ENCODE assay signal across 1 cellular context in the genomic region with DNA sequence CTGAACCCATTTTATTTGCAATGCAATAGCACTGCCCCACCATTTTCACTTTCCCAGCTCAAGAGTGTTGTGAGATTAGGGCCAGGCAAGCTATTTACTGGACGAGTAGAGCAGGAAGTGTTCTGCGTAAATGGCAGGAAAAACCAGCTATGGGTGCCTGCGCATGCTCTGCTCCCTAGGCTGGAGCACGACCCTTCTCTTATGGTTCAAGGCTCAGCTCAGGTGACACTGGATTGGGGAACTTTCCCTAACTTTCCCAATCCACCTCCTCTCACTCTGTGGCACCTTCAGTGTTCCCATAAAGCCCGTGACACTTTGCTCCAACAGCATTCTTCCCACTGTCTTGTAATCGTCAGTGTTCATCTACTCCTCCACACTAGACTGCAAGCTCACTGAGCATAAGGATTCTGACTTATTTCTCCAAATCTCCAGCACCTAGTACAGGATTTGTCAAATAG.
TF ChIP-seq lines count a peak whose summit lies in the region.

No MANE protein-coding gene starts in this region.

TF ChIP-seq in K562, 482 proteins besides CTCF, POLR2A, EP300 and RAD21 (continued from another document and continues in another):
- no peak for TF ChIP-seq CHCHD3 (CRISPR knock-in tag; IDR thresholded peaks at IDR 0.05)
- TF ChIP-seq ETV6 (IDR thresholded peaks at IDR 0.05; ENCODE audit: borderline replicate concordance in 1 of 2, low read depth in 2 of 2, low read length in 1 of 2): no peak
- TF ChIP-seq ETV6 (CRISPR knock-in tag; IDR thresholded peaks at IDR 0.05; ENCODE audit: borderline replicate concordance): no peak
- no peak for TF ChIP-seq POU5F1 (IDR thresholded peaks at IDR 0.05; ENCODE audit: borderline replicate concordance, low read depth, low read length, partially characterized antibody)
- TF ChIP-seq, protein P1, sequence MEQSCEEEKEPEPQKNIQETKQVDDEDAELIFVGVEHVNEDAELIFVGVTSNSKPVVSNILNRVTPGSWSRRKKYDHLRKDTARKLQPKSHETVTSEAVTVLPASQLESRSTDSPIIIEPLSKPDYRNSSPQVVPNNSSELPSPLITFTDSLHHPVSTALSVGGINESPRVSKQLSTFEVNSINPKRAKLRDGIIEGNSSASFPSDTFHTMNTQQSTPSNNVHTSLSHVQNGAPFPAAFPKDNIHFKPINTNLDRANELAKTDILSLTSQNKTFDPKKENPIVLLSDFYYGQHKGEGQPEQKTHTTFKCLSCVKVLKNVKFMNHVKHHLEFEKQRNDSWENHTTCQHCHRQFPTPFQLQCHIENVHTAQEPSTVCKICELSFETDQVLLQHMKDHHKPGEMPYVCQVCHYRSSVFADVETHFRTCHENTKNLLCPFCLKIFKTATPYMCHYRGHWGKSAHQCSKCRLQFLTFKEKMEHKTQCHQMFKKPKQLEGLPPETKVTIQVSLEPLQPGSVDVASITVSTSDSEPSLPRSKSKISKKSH (CRISPR knock-in tag; IDR thresholded peaks at IDR 0.05): no peak
- TF ChIP-seq DNMT1 (IDR thresholded peaks at IDR 0.05): no peak
- TF ChIP-seq BRCA1 (IDR thresholded peaks at IDR 0.05): no peak
- TF ChIP-seq BRCA1 (CRISPR knock-in tag; IDR thresholded peaks at IDR 0.05): no peak
- 0 out of 2 replicates have a peak, but pooled peaks have one; percentile 30 for TF ChIP-seq JUNB (CRISPR knock-in tag; conservative IDR thresholded peaks at IDR 0.05)
- no peak for TF ChIP-seq STAT5B (CRISPR knock-in tag; IDR thresholded peaks at IDR 0.05)
- no peak for TF ChIP-seq TSC22D4 (tag; IDR thresholded peaks at IDR 0.05)
- TF ChIP-seq MYBL2 (IDR thresholded peaks at IDR 0.05; ENCODE audit: low read depth): no peak
- TF ChIP-seq MYBL2 (CRISPR knock-in tag; IDR thresholded peaks at IDR 0.05; ENCODE audit: borderline replicate concordance): no peak
- 0 out of 2 replicates have a peak, but pooled peaks have one; percentile 41 for TF ChIP-seq E2F3 (CRISPR knock-in tag; IDR thresholded peaks at IDR 0.05)
- TF ChIP-seq ZNF79 (CRISPR knock-in tag; IDR thresholded peaks at IDR 0.05; ENCODE audit: low read depth): no peak
- peak; percentile 17; the same call in 1 of the 2 replicates for TF ChIP-seq ZNF57 (CRISPR knock-in tag; IDR thresholded peaks at IDR 0.05)
- TF ChIP-seq BHLHE40 (IDR thresholded peaks at IDR 0.05; ENCODE audit: low read length): peak; percentile 37; the same call in 1 of the 2 replicates
- TF ChIP-seq ZNF707 (CRISPR knock-in tag; conservative IDR thresholded peaks at IDR 0.05): no peak
- TF ChIP-seq, protein P2, sequence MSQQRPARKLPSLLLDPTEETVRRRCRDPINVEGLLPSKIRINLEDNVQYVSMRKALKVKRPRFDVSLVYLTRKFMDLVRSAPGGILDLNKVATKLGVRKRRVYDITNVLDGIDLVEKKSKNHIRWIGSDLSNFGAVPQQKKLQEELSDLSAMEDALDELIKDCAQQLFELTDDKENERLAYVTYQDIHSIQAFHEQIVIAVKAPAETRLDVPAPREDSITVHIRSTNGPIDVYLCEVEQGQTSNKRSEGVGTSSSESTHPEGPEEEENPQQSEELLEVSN (IDR thresholded peaks at IDR 0.05; ENCODE audit: borderline replicate concordance in 1 of 2, extremely low read depth in 1 of 2, insufficient read depth in 1 of 2, insufficient read length in 1 of 2, low read depth in 1 of 2, low read length in 1 of 2, poor library complexity in 1 of 2, severe bottlenecking in 1 of 2): peak in 1 of 2 experiments; percentile 40
- no peak for TF ChIP-seq CREB1 (IDR thresholded peaks at IDR 0.05)
- no peak for TF ChIP-seq CREB1 (CRISPR knock-in tag; IDR thresholded peaks at IDR 0.05)
- TF ChIP-seq TAF1 (IDR thresholded peaks at IDR 0.05; ENCODE audit: control insufficient read depth, extremely low read depth, insufficient read depth, low read length, severe bottlenecking): no peak
- TF ChIP-seq RAD51 (IDR thresholded peaks at IDR 0.05; ENCODE audit: borderline replicate concordance, low read depth): no peak
- no peak for TF ChIP-seq CHD1 (IDR thresholded peaks at IDR 0.05; ENCODE audit: low read length)
- TF ChIP-seq CHD4 (IDR thresholded peaks at IDR 0.05; ENCODE audit: insufficient read depth, insufficient replicate concordance, low read depth, low read length, poor library complexity, severe bottlenecking): peak; percentile 57
- TF ChIP-seq, protein P3, sequence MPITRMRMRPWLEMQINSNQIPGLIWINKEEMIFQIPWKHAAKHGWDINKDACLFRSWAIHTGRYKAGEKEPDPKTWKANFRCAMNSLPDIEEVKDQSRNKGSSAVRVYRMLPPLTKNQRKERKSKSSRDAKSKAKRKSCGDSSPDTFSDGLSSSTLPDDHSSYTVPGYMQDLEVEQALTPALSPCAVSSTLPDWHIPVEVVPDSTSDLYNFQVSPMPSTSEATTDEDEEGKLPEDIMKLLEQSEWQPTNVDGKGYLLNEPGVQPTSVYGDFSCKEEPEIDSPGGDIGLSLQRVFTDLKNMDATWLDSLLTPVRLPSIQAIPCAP (CRISPR knock-in tag; IDR thresholded peaks at IDR 0.05; ENCODE audit: borderline replicate concordance): no peak
- TF ChIP-seq PML (IDR thresholded peaks at IDR 0.05; ENCODE audit: low read length): no peak
- no peak for TF ChIP-seq FIP1L1 (IDR thresholded peaks at IDR 0.05; ENCODE audit: low read depth, low read length, poor library complexity, severe bottlenecking)
- no peak for TF ChIP-seq CBFA2T2 (conservative IDR thresholded peaks at IDR 0.05)
- peak; percentile 16; the same call in 1 of the 2 replicates for TF ChIP-seq DPF2 (IDR thresholded peaks at IDR 0.05)
- TF ChIP-seq, protein P4, sequence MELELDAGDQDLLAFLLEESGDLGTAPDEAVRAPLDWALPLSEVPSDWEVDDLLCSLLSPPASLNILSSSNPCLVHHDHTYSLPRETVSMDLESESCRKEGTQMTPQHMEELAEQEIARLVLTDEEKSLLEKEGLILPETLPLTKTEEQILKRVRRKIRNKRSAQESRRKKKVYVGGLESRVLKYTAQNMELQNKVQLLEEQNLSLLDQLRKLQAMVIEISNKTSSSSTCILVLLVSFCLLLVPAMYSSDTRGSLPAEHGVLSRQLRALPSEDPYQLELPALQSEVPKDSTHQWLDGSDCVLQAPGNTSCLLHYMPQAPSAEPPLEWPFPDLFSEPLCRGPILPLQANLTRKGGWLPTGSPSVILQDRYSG (tag; conservative IDR thresholded peaks at IDR 0.05; ENCODE audit: low read depth): peak; percentile 41; the same call in 1 of the 2 replicates
- no peak for TF ChIP-seq ZNF140 (CRISPR knock-in tag; IDR thresholded peaks at IDR 0.05)
- TF ChIP-seq ZNF41 (CRISPR knock-in tag; conservative IDR thresholded peaks at IDR 0.05): no peak
- no peak for TF ChIP-seq GATA2 (CRISPR knock-in tag; IDR thresholded peaks at IDR 0.05)
- no peak for TF ChIP-seq ILF3 (IDR thresholded peaks at IDR 0.05; ENCODE audit: borderline replicate concordance)
- TF ChIP-seq, protein P5, sequence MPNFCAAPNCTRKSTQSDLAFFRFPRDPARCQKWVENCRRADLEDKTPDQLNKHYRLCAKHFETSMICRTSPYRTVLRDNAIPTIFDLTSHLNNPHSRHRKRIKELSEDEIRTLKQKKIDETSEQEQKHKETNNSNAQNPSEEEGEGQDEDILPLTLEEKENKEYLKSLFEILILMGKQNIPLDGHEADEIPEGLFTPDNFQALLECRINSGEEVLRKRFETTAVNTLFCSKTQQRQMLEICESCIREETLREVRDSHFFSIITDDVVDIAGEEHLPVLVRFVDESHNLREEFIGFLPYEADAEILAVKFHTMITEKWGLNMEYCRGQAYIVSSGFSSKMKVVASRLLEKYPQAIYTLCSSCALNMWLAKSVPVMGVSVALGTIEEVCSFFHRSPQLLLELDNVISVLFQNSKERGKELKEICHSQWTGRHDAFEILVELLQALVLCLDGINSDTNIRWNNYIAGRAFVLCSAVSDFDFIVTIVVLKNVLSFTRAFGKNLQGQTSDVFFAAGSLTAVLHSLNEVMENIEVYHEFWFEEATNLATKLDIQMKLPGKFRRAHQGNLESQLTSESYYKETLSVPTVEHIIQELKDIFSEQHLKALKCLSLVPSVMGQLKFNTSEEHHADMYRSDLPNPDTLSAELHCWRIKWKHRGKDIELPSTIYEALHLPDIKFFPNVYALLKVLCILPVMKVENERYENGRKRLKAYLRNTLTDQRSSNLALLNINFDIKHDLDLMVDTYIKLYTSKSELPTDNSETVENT (CRISPR knock-in tag; IDR thresholded peaks at IDR 0.05): no peak
- no peak for TF ChIP-seq RBM25 (IDR thresholded peaks at IDR 0.05; ENCODE audit: low read depth, low read length, severe bottlenecking)
- TF ChIP-seq NRF1 (conservative IDR thresholded peaks at IDR 0.05 in 1 of 2, IDR thresholded peaks at IDR 0.05 in 1 of 2): peak; percentile 92 to 93
- no peak for TF ChIP-seq SMARCB1 (IDR thresholded peaks at IDR 0.05; ENCODE audit: insufficient read length, low read depth)
- no peak for TF ChIP-seq ZFP36 (IDR thresholded peaks at IDR 0.05; ENCODE audit: low read depth, low read length, partially characterized antibody)
- TF ChIP-seq ZBED1 (IDR thresholded peaks at IDR 0.05): no peak
- no peak for TF ChIP-seq KAT8 (IDR thresholded peaks at IDR 0.05; ENCODE audit: low read depth)
- TF ChIP-seq, protein P6, sequence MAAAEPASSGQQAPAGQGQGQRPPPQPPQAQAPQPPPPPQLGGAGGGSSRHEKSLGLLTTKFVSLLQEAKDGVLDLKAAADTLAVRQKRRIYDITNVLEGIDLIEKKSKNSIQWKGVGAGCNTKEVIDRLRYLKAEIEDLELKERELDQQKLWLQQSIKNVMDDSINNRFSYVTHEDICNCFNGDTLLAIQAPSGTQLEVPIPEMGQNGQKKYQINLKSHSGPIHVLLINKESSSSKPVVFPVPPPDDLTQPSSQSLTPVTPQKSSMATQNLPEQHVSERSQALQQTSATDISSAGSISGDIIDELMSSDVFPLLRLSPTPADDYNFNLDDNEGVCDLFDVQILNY (CRISPR knock-in tag; IDR thresholded peaks at IDR 0.05): no peak
- TF ChIP-seq, protein P7, sequence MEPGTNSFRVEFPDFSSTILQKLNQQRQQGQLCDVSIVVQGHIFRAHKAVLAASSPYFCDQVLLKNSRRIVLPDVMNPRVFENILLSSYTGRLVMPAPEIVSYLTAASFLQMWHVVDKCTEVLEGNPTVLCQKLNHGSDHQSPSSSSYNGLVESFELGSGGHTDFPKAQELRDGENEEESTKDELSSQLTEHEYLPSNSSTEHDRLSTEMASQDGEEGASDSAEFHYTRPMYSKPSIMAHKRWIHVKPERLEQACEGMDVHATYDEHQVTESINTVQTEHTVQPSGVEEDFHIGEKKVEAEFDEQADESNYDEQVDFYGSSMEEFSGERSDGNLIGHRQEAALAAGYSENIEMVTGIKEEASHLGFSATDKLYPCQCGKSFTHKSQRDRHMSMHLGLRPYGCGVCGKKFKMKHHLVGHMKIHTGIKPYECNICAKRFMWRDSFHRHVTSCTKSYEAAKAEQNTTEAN (CRISPR knock-in tag; IDR thresholded peaks at IDR 0.05): no peak
- TF ChIP-seq ZNF165 (CRISPR knock-in tag; IDR thresholded peaks at IDR 0.05; ENCODE audit: borderline replicate concordance): no peak
- no peak for TF ChIP-seq YBX1 (IDR thresholded peaks at IDR 0.05)
- TF ChIP-seq, protein P8, sequence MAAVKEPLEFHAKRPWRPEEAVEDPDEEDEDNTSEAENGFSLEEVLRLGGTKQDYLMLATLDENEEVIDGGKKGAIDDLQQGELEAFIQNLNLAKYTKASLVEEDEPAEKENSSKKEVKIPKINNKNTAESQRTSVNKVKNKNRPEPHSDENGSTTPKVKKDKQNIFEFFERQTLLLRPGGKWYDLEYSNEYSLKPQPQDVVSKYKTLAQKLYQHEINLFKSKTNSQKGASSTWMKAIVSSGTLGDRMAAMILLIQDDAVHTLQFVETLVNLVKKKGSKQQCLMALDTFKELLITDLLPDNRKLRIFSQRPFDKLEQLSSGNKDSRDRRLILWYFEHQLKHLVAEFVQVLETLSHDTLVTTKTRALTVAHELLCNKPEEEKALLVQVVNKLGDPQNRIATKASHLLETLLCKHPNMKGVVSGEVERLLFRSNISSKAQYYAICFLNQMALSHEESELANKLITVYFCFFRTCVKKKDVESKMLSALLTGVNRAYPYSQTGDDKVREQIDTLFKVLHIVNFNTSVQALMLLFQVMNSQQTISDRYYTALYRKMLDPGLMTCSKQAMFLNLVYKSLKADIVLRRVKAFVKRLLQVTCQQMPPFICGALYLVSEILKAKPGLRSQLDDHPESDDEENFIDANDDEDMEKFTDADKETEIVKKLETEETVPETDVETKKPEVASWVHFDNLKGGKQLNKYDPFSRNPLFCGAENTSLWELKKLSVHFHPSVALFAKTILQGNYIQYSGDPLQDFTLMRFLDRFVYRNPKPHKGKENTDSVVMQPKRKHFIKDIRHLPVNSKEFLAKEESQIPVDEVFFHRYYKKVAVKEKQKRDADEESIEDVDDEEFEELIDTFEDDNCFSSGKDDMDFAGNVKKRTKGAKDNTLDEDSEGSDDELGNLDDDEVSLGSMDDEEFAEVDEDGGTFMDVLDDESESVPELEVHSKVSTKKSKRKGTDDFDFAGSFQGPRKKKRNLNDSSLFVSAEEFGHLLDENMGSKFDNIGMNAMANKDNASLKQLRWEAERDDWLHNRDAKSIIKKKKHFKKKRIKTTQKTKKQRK (IDR thresholded peaks at IDR 0.05; ENCODE audit: borderline replicate concordance, low read depth, low read length): no peak
- TF ChIP-seq, protein P9, sequence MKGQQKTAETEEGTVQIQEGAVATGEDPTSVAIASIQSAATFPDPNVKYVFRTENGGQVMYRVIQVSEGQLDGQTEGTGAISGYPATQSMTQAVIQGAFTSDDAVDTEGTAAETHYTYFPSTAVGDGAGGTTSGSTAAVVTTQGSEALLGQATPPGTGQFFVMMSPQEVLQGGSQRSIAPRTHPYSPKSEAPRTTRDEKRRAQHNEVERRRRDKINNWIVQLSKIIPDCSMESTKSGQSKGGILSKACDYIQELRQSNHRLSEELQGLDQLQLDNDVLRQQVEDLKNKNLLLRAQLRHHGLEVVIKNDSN (CRISPR knock-in tag; IDR thresholded peaks at IDR 0.05): no peak
- TF ChIP-seq, protein P10, sequence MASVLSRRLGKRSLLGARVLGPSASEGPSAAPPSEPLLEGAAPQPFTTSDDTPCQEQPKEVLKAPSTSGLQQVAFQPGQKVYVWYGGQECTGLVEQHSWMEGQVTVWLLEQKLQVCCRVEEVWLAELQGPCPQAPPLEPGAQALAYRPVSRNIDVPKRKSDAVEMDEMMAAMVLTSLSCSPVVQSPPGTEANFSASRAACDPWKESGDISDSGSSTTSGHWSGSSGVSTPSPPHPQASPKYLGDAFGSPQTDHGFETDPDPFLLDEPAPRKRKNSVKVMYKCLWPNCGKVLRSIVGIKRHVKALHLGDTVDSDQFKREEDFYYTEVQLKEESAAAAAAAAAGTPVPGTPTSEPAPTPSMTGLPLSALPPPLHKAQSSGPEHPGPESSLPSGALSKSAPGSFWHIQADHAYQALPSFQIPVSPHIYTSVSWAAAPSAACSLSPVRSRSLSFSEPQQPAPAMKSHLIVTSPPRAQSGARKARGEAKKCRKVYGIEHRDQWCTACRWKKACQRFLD (CRISPR knock-in tag; IDR thresholded peaks at IDR 0.05): peak; percentile 53; the same call in 1 of the 2 replicates
- TF ChIP-seq ZNF589 (CRISPR knock-in tag; IDR thresholded peaks at IDR 0.05; ENCODE audit: low read depth): 0 out of 2 replicates have a peak, but pooled peaks have one; percentile 75
- no peak for TF ChIP-seq GABPB2 (CRISPR knock-in tag; conservative IDR thresholded peaks at IDR 0.05)
- 0 out of 4 replicates have a peak, but pooled peaks of 1 of the 2 experiments have one; percentile 50 for TF ChIP-seq MAZ (CRISPR knock-in tag; conservative IDR thresholded peaks at IDR 0.05 in 1 of 2, IDR thresholded peaks at IDR 0.05 in 1 of 2)
- TF ChIP-seq CBX5 (IDR thresholded peaks at IDR 0.05; ENCODE audit: borderline replicate concordance, low read depth): no peak
- TF ChIP-seq BDP1 (IDR thresholded peaks at IDR 0.05; ENCODE audit: insufficient read depth, insufficient read length): no peak
- TF ChIP-seq POLR2H (tag; IDR thresholded peaks at IDR 0.05; ENCODE audit: low read depth): no peak
